Comparison of ENCODE assay signal across 9 cellular contexts in genomic region chr22:44351685-44352377, GRCh38.
DNase-seq lines count a peak whose midpoint lies in the region; ATAC-seq and TF ChIP-seq lines count a peak whose summit lies in the region.
"Had no signal": no experiment of that assay in that cellular context is flagged by ENCODE, and none has a peak within 500 bp of the region (broad histone marks: within the 10 kb centered on the region; RNA-seq: fewer than 3 reads in every experiment).

No MANE protein-coding gene starts in this region.

- peak overlapping the region; percentile 10 for H3K9ac ChIP-seq in NT2/D1 (ENCODE audit: insufficient read length, low read depth)
- H3K9ac ChIP-seq: BLaER1 had no signal

- no peak for TF ChIP-seq CTCF in coronary artery (IDR thresholded peaks at IDR 0.05)

- H3K9me3 ChIP-seq in NT2/D1 (ENCODE audit: insufficient read depth, low read length), result no peaks in the 10 kb centered on the region
- H3K9me3 ChIP-seq: BLaER1 had no signal

- ATAC-seq in HG02623 (IDR thresholded peaks at IDR 0.05; ENCODE audit: unreplicated experiment) (no peak), HG03521 (IDR thresholded peaks at IDR 0.05; ENCODE audit: unreplicated experiment) (no peak), GM21619 (IDR thresholded peaks at IDR 0.05; ENCODE audit: unreplicated experiment) (no peak)

- H3K4me3 ChIP-seq in NT2/D1 (ENCODE audit: insufficient read length, low read depth) (no peak overlapping the region), coronary artery (peak overlapping the region; percentile 44)
- H3K4me3 ChIP-seq: BLaER1 had no signal

- H3K4me1 ChIP-seq in NT2/D1 (ENCODE audit: insufficient read depth, insufficient read length), result peaks cover 14% of the 10 kb centered on the region

- no peaks in the 10 kb centered on the region for H3K36me3 ChIP-seq in NT2/D1 (ENCODE audit: insufficient read depth, insufficient read length, low read length)
- H3K36me3 ChIP-seq: BLaER1 had no signal

- H3K27me3 ChIP-seq in NT2/D1 (ENCODE audit: insufficient read depth, insufficient read length), result no peaks in the 10 kb centered on the region
- H3K27me3 ChIP-seq: BLaER1 had no signal

- H3K27ac ChIP-seq in coronary artery, result no peak overlapping the region
- H3K27ac ChIP-seq: BLaER1 had no signal

- DNase-seq in NCI-H345 (lab: John Stamatoyannopoulos, UW), result peak; percentile 28
- no peak for DNase-seq in NCI-H345 treated with DMSO at 0.1 percent for 48 hours (lab: John Stamatoyannopoulos, UW; ENCODE audit: unreplicated experiment)
- peak; percentile 57 for DNase-seq in NT2/D1 (ENCODE audit: low read depth, low spot score)
- DNase-seq in coronary artery (ENCODE audit: low spot score), result no peak
- DNase-seq in retina, result peak; percentile 45

Comparison
In these comparisons a context has a peak if more than half of its experiments do, and no peak if none do; other contexts are left out.
1. DNase-seq: peak in NCI-H345 (single experiment), NT2/D1 (single experiment) and retina (single experiment); none in NCI-H345 treated with DMSO at 0.1 percent for 48 hours (single experiment) and coronary artery (single experiment).